1 cellular context compared by ENCODE assay signal in the genomic region with DNA sequence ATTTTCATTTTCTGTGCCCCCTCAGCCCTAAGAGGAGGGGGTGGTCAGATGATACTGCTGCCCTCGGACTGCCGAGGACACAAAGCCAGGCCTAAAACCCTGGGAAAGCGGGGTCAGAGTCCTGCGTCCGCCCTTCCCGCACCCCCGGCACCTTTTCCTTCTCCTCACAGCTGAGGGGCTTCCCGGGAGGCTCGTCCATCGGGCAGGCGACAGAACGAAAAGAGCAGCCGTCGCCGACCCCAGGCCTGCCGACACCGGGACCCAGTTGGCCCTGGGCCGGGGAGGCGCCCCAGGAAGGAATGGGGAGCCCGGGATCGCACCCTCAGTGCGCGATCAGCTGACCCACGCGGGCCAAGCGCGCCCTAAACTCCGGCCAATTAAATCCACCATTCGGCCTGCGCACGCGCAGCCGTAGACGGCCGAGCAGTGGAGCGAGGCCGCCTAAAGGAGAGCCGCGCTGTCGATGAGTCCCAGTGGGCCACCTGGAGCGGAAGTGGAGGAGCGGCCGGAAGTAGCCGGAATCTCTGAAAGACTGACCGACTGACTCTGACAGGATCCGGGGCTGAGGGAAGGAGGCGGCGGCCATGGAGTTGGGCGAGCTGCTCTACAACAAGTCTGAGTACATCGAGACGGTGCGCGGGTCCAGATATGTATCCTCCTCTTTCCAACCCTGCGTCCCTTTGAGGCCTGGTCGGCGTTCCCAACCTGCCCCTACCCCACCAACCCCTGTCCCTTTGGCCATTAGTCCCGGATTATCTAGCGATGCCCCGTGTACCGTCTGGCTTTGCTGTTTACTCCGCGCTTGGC.
TF ChIP-seq lines count a peak whose summit lies in the region.

A gene (plus strand): TSS at position 508 of the 807 bp plus-strand sequence. CDS start 77 bp downstream, at position 585.
A gene (minus strand): TSS at position 352 of the 807 bp plus-strand sequence. CDS start 153 bp downstream, at position 199.

TF ChIP-seq in HepG2, 621 proteins besides CTCF, POLR2A, EP300 and RAD21 (continued from another document and continues in another):
- TF ChIP-seq, protein P1, sequence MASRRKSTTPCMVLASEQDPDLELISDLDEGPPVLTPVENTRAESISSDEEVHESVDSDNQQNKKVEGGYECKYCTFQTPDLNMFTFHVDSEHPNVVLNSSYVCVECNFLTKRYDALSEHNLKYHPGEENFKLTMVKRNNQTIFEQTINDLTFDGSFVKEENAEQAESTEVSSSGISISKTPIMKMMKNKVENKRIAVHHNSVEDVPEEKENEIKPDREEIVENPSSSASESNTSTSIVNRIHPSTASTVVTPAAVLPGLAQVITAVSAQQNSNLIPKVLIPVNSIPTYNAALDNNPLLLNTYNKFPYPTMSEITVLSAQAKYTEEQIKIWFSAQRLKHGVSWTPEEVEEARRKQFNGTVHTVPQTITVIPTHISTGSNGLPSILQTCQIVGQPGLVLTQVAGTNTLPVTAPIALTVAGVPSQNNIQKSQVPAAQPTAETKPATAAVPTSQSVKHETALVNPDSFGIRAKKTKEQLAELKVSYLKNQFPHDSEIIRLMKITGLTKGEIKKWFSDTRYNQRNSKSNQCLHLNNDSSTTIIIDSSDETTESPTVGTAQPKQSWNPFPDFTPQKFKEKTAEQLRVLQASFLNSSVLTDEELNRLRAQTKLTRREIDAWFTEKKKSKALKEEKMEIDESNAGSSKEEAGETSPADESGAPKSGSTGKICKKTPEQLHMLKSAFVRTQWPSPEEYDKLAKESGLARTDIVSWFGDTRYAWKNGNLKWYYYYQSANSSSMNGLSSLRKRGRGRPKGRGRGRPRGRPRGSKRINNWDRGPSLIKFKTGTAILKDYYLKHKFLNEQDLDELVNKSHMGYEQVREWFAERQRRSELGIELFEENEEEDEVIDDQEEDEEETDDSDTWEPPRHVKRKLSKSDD (CRISPR knock-in tag; IDR thresholded peaks at IDR 0.05; ENCODE audit: low read depth): peak; percentile 46; the same call in 1 of the 2 replicates
- peak; percentile 2 to 59; a peak in 1 of 4 replicates for TF ChIP-seq NR2F1 (CRISPR knock-in tag; IDR thresholded peaks at IDR 0.05)
- TF ChIP-seq, protein P2, sequence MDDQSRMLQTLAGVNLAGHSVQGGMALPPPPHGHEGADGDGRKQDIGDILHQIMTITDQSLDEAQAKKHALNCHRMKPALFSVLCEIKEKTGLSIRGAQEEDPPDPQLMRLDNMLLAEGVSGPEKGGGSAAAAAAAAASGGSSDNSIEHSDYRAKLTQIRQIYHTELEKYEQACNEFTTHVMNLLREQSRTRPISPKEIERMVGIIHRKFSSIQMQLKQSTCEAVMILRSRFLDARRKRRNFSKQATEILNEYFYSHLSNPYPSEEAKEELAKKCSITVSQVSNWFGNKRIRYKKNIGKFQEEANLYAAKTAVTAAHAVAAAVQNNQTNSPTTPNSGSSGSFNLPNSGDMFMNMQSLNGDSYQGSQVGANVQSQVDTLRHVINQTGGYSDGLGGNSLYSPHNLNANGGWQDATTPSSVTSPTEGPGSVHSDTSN (CRISPR knock-in tag; IDR thresholded peaks at IDR 0.05; ENCODE audit: borderline replicate concordance): peak; percentile 86; the same call in 1 of the 2 replicates
- peak; percentile 95; the same call in 1 of the 2 replicates for TF ChIP-seq ZNF619 (CRISPR knock-in tag; IDR thresholded peaks at IDR 0.05)
- TF ChIP-seq HOXA7 (CRISPR knock-in tag; IDR thresholded peaks at IDR 0.05): no peak
- peak; percentile 75 for TF ChIP-seq ZBTB38 (CRISPR knock-in tag; IDR thresholded peaks at IDR 0.05)
- TF ChIP-seq MATR3 (CRISPR knock-in tag; IDR thresholded peaks at IDR 0.05): no peak
- TF ChIP-seq, protein P3, sequence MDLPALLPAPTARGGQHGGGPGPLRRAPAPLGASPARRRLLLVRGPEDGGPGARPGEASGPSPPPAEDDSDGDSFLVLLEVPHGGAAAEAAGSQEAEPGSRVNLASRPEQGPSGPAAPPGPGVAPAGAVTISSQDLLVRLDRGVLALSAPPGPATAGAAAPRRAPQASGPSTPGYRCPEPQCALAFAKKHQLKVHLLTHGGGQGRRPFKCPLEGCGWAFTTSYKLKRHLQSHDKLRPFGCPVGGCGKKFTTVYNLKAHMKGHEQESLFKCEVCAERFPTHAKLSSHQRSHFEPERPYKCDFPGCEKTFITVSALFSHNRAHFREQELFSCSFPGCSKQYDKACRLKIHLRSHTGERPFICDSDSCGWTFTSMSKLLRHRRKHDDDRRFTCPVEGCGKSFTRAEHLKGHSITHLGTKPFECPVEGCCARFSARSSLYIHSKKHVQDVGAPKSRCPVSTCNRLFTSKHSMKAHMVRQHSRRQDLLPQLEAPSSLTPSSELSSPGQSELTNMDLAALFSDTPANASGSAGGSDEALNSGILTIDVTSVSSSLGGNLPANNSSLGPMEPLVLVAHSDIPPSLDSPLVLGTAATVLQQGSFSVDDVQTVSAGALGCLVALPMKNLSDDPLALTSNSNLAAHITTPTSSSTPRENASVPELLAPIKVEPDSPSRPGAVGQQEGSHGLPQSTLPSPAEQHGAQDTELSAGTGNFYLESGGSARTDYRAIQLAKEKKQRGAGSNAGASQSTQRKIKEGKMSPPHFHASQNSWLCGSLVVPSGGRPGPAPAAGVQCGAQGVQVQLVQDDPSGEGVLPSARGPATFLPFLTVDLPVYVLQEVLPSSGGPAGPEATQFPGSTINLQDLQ (CRISPR knock-in tag; IDR thresholded peaks at IDR 0.05): peak; percentile 71; the same call in 1 of the 2 replicates
- TF ChIP-seq, protein P4, sequence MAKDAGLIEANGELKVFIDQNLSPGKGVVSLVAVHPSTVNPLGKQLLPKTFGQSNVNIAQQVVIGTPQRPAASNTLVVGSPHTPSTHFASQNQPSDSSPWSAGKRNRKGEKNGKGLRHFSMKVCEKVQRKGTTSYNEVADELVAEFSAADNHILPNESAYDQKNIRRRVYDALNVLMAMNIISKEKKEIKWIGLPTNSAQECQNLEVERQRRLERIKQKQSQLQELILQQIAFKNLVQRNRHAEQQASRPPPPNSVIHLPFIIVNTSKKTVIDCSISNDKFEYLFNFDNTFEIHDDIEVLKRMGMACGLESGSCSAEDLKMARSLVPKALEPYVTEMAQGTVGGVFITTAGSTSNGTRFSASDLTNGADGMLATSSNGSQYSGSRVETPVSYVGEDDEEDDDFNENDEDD (CRISPR knock-in tag; IDR thresholded peaks at IDR 0.05; ENCODE audit: borderline replicate concordance): peak; percentile 99
- peak; percentile 95 for TF ChIP-seq ZIK1 (CRISPR knock-in tag; IDR thresholded peaks at IDR 0.05; ENCODE audit: borderline replicate concordance, low read depth)
- peak; percentile 100 for TF ChIP-seq RBM39 (IDR thresholded peaks at IDR 0.05; ENCODE audit: low read depth, low read length, poor library complexity, severe bottlenecking)
- peak; percentile 87 for TF ChIP-seq ELF4 (CRISPR knock-in tag; IDR thresholded peaks at IDR 0.05; ENCODE audit: borderline replicate concordance)
- peak; percentile 98 for TF ChIP-seq ZNF547 (CRISPR knock-in tag; IDR thresholded peaks at IDR 0.05)
- TF ChIP-seq ZFAT (CRISPR knock-in tag; conservative IDR thresholded peaks at IDR 0.05): peak; percentile 96
- peak; percentile 89 for TF ChIP-seq ZBTB8A (CRISPR knock-in tag; IDR thresholded peaks at IDR 0.05; ENCODE audit: borderline replicate concordance, low read depth)
- peak; percentile 92 for TF ChIP-seq ISL2 (CRISPR knock-in tag; IDR thresholded peaks at IDR 0.05)
- no peak for TF ChIP-seq SNRNP70 (IDR thresholded peaks at IDR 0.05; ENCODE audit: low read depth, low read length)
- TF ChIP-seq HMGA1 (CRISPR knock-in tag; conservative IDR thresholded peaks at IDR 0.05): no peak
- peak; percentile 99 for TF ChIP-seq SATB2 (CRISPR knock-in tag; IDR thresholded peaks at IDR 0.05)
- no peak; the same call in 1 of the 2 replicates for TF ChIP-seq ZNF180 (CRISPR knock-in tag; IDR thresholded peaks at IDR 0.05; ENCODE audit: borderline replicate concordance, low read depth)
- TF ChIP-seq PPARG (CRISPR knock-in tag; conservative IDR thresholded peaks at IDR 0.05): peak; percentile 79
- no peak for TF ChIP-seq SCMH1 (CRISPR knock-in tag; IDR thresholded peaks at IDR 0.05; ENCODE audit: borderline replicate concordance)
- peak; percentile 87; the same call in 1 of the 2 replicates for TF ChIP-seq ZNF589 (CRISPR knock-in tag; conservative IDR thresholded peaks at IDR 0.05)
- TF ChIP-seq ZNF549 (CRISPR knock-in tag; IDR thresholded peaks at IDR 0.05): peak; percentile 88
- peak; percentile 89; the same call in 1 of the 2 replicates for TF ChIP-seq TP53 (CRISPR knock-in tag; conservative IDR thresholded peaks at IDR 0.05)
- TF ChIP-seq, protein P5, sequence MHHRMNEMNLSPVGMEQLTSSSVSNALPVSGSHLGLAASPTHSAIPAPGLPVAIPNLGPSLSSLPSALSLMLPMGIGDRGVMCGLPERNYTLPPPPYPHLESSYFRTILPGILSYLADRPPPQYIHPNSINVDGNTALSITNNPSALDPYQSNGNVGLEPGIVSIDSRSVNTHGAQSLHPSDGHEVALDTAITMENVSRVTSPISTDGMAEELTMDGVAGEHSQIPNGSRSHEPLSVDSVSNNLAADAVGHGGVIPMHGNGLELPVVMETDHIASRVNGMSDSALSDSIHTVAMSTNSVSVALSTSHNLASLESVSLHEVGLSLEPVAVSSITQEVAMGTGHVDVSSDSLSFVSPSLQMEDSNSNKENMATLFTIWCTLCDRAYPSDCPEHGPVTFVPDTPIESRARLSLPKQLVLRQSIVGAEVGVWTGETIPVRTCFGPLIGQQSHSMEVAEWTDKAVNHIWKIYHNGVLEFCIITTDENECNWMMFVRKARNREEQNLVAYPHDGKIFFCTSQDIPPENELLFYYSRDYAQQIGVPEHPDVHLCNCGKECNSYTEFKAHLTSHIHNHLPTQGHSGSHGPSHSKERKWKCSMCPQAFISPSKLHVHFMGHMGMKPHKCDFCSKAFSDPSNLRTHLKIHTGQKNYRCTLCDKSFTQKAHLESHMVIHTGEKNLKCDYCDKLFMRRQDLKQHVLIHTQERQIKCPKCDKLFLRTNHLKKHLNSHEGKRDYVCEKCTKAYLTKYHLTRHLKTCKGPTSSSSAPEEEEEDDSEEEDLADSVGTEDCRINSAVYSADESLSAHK (CRISPR knock-in tag; IDR thresholded peaks at IDR 0.05; ENCODE audit: borderline replicate concordance): peak; percentile 90; the same call in 1 of the 2 replicates
- peak; percentile 52; the same call in 1 of the 2 replicates for TF ChIP-seq RXRB (CRISPR knock-in tag; IDR thresholded peaks at IDR 0.05; ENCODE audit: borderline replicate concordance)
- no peak for TF ChIP-seq ZNF839 (CRISPR knock-in tag; IDR thresholded peaks at IDR 0.05; ENCODE audit: borderline replicate concordance)
- TF ChIP-seq, protein P6, sequence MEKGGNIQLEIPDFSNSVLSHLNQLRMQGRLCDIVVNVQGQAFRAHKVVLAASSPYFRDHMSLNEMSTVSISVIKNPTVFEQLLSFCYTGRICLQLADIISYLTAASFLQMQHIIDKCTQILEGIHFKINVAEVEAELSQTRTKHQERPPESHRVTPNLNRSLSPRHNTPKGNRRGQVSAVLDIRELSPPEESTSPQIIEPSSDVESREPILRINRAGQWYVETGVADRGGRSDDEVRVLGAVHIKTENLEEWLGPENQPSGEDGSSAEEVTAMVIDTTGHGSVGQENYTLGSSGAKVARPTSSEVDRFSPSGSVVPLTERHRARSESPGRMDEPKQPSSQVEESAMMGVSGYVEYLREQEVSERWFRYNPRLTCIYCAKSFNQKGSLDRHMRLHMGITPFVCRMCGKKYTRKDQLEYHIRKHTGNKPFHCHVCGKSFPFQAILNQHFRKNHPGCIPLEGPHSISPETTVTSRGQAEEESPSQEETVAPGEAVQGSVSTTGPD (CRISPR knock-in tag; IDR thresholded peaks at IDR 0.05): peak; percentile 71; the same call in 1 of the 2 replicates
- peak; percentile 98 for TF ChIP-seq ZNF33B (CRISPR knock-in tag; IDR thresholded peaks at IDR 0.05)
- TF ChIP-seq, protein P7, sequence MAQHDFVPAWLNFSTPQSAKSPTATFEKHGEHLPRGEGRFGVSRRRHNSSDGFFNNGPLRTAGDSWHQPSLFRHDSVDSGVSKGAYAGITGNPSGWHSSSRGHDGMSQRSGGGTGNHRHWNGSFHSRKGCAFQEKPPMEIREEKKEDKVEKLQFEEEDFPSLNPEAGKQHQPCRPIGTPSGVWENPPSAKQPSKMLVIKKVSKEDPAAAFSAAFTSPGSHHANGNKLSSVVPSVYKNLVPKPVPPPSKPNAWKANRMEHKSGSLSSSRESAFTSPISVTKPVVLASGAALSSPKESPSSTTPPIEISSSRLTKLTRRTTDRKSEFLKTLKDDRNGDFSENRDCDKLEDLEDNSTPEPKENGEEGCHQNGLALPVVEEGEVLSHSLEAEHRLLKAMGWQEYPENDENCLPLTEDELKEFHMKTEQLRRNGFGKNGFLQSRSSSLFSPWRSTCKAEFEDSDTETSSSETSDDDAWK (CRISPR knock-in tag; IDR thresholded peaks at IDR 0.05): no peak
- TF ChIP-seq, protein P8, sequence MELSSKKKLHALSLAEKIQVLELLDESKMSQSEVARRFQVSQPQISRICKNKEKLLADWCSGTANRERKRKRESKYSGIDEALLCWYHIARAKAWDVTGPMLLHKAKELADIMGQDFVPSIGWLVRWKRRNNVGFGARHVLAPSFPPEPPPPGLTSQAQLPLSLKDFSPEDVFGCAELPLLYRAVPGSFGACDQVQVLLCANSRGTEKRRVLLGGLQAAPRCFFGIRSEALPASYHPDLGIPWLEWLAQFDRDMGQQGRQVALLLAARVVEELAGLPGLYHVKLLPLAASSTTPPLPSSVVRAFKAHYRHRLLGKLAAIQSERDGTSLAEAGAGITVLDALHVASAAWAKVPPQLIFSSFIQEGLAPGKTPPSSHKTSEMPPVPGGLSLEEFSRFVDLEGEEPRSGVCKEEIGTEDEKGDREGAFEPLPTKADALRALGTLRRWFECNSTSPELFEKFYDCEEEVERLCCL (CRISPR knock-in tag; IDR thresholded peaks at IDR 0.05; ENCODE audit: borderline replicate concordance): peak; percentile 70
- TF ChIP-seq ZNF564 (CRISPR knock-in tag; IDR thresholded peaks at IDR 0.05): peak; percentile 94
- peak; percentile 72 for TF ChIP-seq RAD51 (IDR thresholded peaks at IDR 0.05; ENCODE audit: borderline replicate concordance)
- peak; percentile 54 for TF ChIP-seq ZEB1 (IDR thresholded peaks at IDR 0.05; ENCODE audit: insufficient replicate concordance, low read depth)
- peak; percentile 88; the same call in 1 of the 2 replicates for TF ChIP-seq STAT5B (CRISPR knock-in tag; IDR thresholded peaks at IDR 0.05)
- TF ChIP-seq, protein P9, sequence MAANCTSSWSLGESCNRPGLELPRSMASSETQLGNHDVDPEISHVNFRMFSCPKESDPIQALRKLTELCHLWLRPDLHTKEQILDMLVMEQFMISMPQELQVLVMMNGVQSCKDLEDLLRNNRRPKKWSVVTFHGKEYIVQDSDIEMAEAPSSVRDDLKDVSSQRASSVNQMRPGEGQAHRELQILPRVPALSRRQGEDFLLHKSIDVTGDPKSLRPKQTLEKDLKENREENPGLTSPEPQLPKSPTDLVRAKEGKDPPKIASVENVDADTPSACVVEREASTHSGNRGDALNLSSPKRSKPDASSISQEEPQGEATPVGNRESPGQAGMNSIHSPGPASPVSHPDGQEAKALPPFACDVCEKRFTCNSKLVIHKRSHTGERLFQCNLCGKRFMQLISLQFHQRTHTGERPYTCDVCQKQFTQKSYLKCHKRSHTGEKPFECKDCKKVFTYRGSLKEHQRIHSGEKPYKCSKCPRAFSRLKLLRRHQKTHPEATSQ (CRISPR knock-in tag; IDR thresholded peaks at IDR 0.05; ENCODE audit: borderline replicate concordance): peak; percentile 97; the same call in 1 of the 2 replicates
- TF ChIP-seq ZNF350 (CRISPR knock-in tag; IDR thresholded peaks at IDR 0.05; ENCODE audit: borderline replicate concordance, low read depth): peak; percentile 99
- TF ChIP-seq SIN3A (IDR thresholded peaks at IDR 0.05; ENCODE audit: borderline replicate concordance, low read depth, low read length): peak; percentile 98
